ENCODE assay signal across 8 cellular contexts in the genomic region with DNA sequence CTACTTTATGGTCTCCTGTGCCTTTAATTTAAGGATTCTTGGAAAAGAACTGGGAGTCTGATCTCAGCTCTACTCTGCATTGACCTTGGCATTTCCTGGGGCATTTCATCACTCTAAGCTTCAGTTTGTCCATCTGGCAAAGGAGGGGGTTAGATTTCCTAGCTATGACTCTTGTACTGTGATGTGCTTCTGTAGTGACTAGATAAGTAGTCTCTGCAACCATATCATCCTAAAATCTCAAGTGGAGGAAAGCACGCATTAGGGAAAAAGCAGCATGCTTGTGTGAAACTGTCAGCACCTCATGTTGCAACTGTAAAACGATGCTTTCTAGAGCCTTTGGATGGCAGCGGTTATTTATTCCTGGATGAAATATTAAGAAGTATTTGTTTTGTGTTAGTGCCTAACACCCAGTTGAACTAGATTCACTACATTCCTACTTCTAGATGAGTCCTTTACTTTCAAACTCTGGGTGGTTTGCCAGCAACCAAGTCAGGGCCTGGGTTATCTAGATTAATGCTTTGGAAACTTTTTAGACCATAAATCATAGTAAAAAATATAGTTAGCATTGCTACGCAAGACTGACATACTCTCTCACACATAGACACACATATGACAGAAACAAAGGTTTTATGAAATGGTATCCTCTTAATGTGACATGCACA. TPM values are rescaled to one million over a fixed set of nuclear protein-coding genes. Genes with fewer than 3 reads are reported as not detected.
DNase-seq lines count a peak whose midpoint lies in the region; TF ChIP-seq lines count a peak whose summit lies in the region.

No MANE protein-coding gene starts in this region.

- WGBS in endodermal cell (ENCODE audit: insufficient coverage in 1 of 2, insufficient read length in 1 of 2), 2 experiments = 68 to 74% methylated on average over 2 to 4 of the region's 4 CpGs

- intact Hi-C loops in CD4-positive, alpha-beta memory T cell (cut with micrococcal nuclease) = no loop called here

- H3K9me3 ChIP-seq in osteoblast (ENCODE audit: low read depth, low read length) (no peaks in the 10 kb centered on the region), endodermal cell (ENCODE audit: control insufficient read depth, low read length) (no peaks in the 10 kb centered on the region)
- H3K9me3 ChIP-seq in CD4-positive, alpha-beta memory T cell (ENCODE audit: control insufficient read depth in 1 of 2, low read length in 2 of 2) = no peaks in the 10 kb centered on the region

- TF ChIP-seq CTCF in osteoblast (IDR thresholded peaks at IDR 0.05; ENCODE audit: extremely low read depth, low read depth, low read length) (peak; percentile 13), endodermal cell (conservative IDR thresholded peaks at IDR 0.05) (no peak)

- CTCF ChIA-PET in CD4-positive, alpha-beta memory T cell (lab: Charles Lee; ENCODE audit: partially characterized antibody) = no interaction called here

- H3K27me3 ChIP-seq in osteoblast (ENCODE audit: insufficient read depth, low read length) = no peaks in the 10 kb centered on the region
- no peaks in the 10 kb centered on the region for H3K27me3 ChIP-seq in CD4-positive, alpha-beta memory T cell (ENCODE audit: insufficient read depth, low read length)
- H3K27me3 ChIP-seq in endodermal cell (ENCODE audit: control insufficient read depth, insufficient read depth, low read length, poor library complexity, severe bottlenecking) = no peaks in the 10 kb centered on the region

- peaks cover 87% of the 10 kb centered on the region for H3K79me2 ChIP-seq in osteoblast (ENCODE audit: insufficient read depth, low read length)

- no peaks in the 10 kb centered on the region for H3K27me3 Mint-ChIP-seq in CD4-positive, alpha-beta memory T cell
- H3K27me3 Mint-ChIP-seq in endodermal cell (ENCODE audit: insufficient read depth) = no peaks in the 10 kb centered on the region

- H3K4me3 ChIP-seq in osteoblast (ENCODE audit: insufficient read depth, low read length) (peak overlapping the region; percentile 14), endodermal cell (ENCODE audit: low read length) (no peak overlapping the region)
- H3K4me3 ChIP-seq in CD4-positive, alpha-beta memory T cell (ENCODE audit: low read length in 2 of 2) = no peak overlapping the region

- POLR2A ChIA-PET in CD4-positive, alpha-beta memory T cell (lab: Charles Lee; ENCODE audit: partially characterized antibody) = no interaction called here

- H3K4me1 Mint-ChIP-seq in CD4-positive, alpha-beta memory T cell = peaks cover 36 to 50% (median 44%) of the 10 kb centered on the region in 4 donors
- H3K4me1 Mint-ChIP-seq in endodermal cell = peaks cover 62% of the 10 kb centered on the region

- peaks cover 0 to 2% of the 10 kb centered on the region in 2 donors for H3K36me3 Mint-ChIP-seq in CD4-positive, alpha-beta memory T cell
- no peaks in the 10 kb centered on the region for H3K36me3 Mint-ChIP-seq in endodermal cell (ENCODE audit: low read depth)

- H3K27ac ChIP-seq in osteoblast (ENCODE audit: low read depth, low read length) (peak overlapping the region; percentile 91), endodermal cell (ENCODE audit: low read depth, low read length) (no peak overlapping the region)
- H3K27ac ChIP-seq in CD4-positive, alpha-beta memory T cell (ENCODE audit: low read depth, low read length) = no peak overlapping the region

- H2AFZ ChIP-seq in osteoblast (ENCODE audit: low read length) = no peak overlapping the region

- H3K4me3 Mint-ChIP-seq in CD4-positive, alpha-beta memory T cell = no peak overlapping the region
- no peak overlapping the region for H3K4me3 Mint-ChIP-seq in endodermal cell

- H3K36me3 ChIP-seq in osteoblast (ENCODE audit: insufficient read depth, low read length) = peaks cover 3% of the 10 kb centered on the region
- H3K36me3 ChIP-seq in CD4-positive, alpha-beta memory T cell (ENCODE audit: insufficient read depth, low read length) = no peaks in the 10 kb centered on the region
- no peaks in the 10 kb centered on the region for H3K36me3 ChIP-seq in endodermal cell (ENCODE audit: control insufficient read depth, insufficient read depth, low read length)

- H3K9me3 Mint-ChIP-seq in CD4-positive, alpha-beta memory T cell = no peaks in the 10 kb centered on the region
- H3K9me3 Mint-ChIP-seq in endodermal cell = no peaks in the 10 kb centered on the region

- DNase-seq in Daoy (ENCODE audit: low read depth) = peak; percentile 57
- peak; percentile 34 for DNase-seq in NCI-H82 treated with DMSO at 0.1 percent for 48 hours (lab: John Stamatoyannopoulos, UW; ENCODE audit: unreplicated experiment)
- peak; percentile 27 for DNase-seq in epidermal melanocyte (ENCODE audit: insufficient read length, low spot score)
- peak; percentile 87 for DNase-seq in osteoblast (ENCODE audit: insufficient read length, low spot score, missing footprints)
- no peak for DNase-seq in stimulated activated CD4-positive, alpha-beta T cell treated with anti-CD3 and anti-CD28 coated beads, Interleukin-15, amount 100 ng/mL, for 24 hours
- no peak for DNase-seq in activated CD4-positive, alpha-beta T cell treated with anti-CD3 and anti-CD28 coated beads, Interleukin-2, amount 50 U/mL, for 1 hour
- DNase-seq in CD4-positive, alpha-beta memory T cell = no peak
- DNase-seq in endodermal cell = no peak

- H4K20me1 ChIP-seq in osteoblast (ENCODE audit: insufficient read depth, low read length) = no peaks in the 10 kb centered on the region

- no peak overlapping the region for H3K27ac Mint-ChIP-seq in CD4-positive, alpha-beta memory T cell
- no peak overlapping the region for H3K27ac Mint-ChIP-seq in endodermal cell

- H3K4me1 ChIP-seq in osteoblast (ENCODE audit: insufficient read depth, low read length) (peaks cover 58% of the 10 kb centered on the region), endodermal cell (ENCODE audit: control insufficient read depth, insufficient read depth, low read length) (peaks cover 24% of the 10 kb centered on the region)
- H3K4me1 ChIP-seq in CD4-positive, alpha-beta memory T cell (ENCODE audit: insufficient read depth, low read length) = peaks cover 27% of the 10 kb centered on the region

- H3K9ac ChIP-seq in endodermal cell (ENCODE audit: extremely low read depth, low read length, poor library complexity, severe bottlenecking) = no peak overlapping the region

- H3K4me2 ChIP-seq in osteoblast (ENCODE audit: insufficient read depth, low read length) = peak overlapping the region; percentile 77

RNA-seq across cellular contexts. Expression of a gene that starts 6.8 kb away (rescaled TPM):
- 1.4 and 4.5 TPM in 2 replicates for total RNA-seq in Daoy (2014; rRNA removed; shearing (Covaris generic))
- 11.2 and 11.9 TPM in 2 replicates for total RNA-seq in osteoblast
- 10 to 100 TPM; 20.0 to 21.8 TPM for total RNA-seq in CD4-positive, alpha-beta memory T cell
- 1 to 10 TPM; 3.8 to 9.0 TPM for polyA plus RNA-seq in CD4-positive, alpha-beta memory T cell
- total RNA-seq in endodermal cell = 10 to 100 TPM; 20.6 to 28.0 TPM
- polyA plus RNA-seq in endodermal cell (2013, experiment 1 of 2) = 20.6 TPM
- 15.5 TPM for polyA plus RNA-seq in endodermal cell (2013, experiment 2 of 2)

Comparison
In these comparisons a context has a peak if more than half of its experiments do, and no peak if none do; other contexts are left out.
1. DNase-seq: peak in Daoy (single experiment), NCI-H82 treated with DMSO at 0.1 percent for 48 hours (single experiment), epidermal melanocyte (single experiment) and osteoblast (single experiment); none in stimulated activated CD4-positive, alpha-beta T cell treated with anti-CD3 and anti-CD28 coated beads, Interleukin-15, amount 100 ng/mL, for 24 hours (single experiment), activated CD4-positive, alpha-beta T cell treated with anti-CD3 and anti-CD28 coated beads, Interleukin-2, amount 50 U/mL, for 1 hour (single experiment), CD4-positive, alpha-beta memory T cell (0 of 5) and endodermal cell (single experiment).